21 cellular contexts compared by ENCODE assay signal in the genomic region with DNA sequence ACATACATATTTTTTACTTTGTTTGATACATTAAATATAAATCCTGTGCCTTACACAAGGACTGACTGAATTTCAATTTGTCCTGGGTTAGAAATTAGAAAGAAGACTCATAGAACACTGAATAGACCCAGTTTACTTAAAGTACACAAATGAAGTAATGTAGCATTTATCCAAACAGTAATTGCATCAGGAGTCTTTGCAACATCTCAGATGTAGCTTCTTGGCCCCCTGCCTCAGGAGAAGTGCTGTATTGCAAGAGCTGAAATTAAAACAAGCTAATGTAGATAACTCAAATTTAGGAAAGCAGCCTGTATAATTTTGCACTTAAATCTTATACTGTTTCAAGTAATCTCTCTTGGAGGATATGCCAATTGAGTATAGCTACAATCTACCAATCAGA. TPM values are rescaled to one million over a fixed set of nuclear protein-coding genes. Genes with fewer than 3 reads are reported as not detected.
"Had no signal": no experiment of that assay in that cellular context is flagged by ENCODE, and none has a peak within 500 bp of the region (broad histone marks: within the 10 kb centered on the region; RNA-seq: fewer than 3 reads in every experiment).

No MANE protein-coding gene starts in this region.

- H3K27ac ChIP-seq: neutrophil, spleen had no signal

- H3K4me3 ChIP-seq: lung, spleen had no signal

- H3K27me3 ChIP-seq: neutrophil, spleen had no signal

- H3K9me3 ChIP-seq: neutrophil, spleen had no signal

- DNase-seq: activated CD4-positive, alpha-beta T cell treated with anti-CD3 and anti-CD28 coated beads, Interleukin-2, amount 50 U/mL, for 1 hour; activated CD4-positive, CD25-positive, alpha-beta regulatory T cell; activated naive CD4-positive, alpha-beta T cell treated with anti-CD3 and anti-CD28 coated beads, Interleukin-2, amount 50 U/mL, for 16 hours; activated T-cell treated with anti-CD3 and anti-CD28 coated beads for 4 hours; amygdala; effector CD4-positive, alpha-beta T cell; glutamatergic neuron; immature natural killer cell; left colon; naive thymus-derived CD8-positive, alpha-beta T cell; posterior cingulate gyrus; spleen; stimulated activated CD4-positive, alpha-beta T cell treated with anti-CD3 and anti-CD28 coated beads, Interleukin-2, amount 100 ng/mL, for 24 hours; stimulated activated naive B cell treated with anti-CD40 and anti-IgM and Interleukin-4, amounts not matched to agents 10 μg/mL and 1 μg/mL and 100 μg/mL, for 72 hours; substantia nigra; trophoblast cell had no signal

- ATAC-seq: left colon; naive thymus-derived CD8-positive, alpha-beta T cell; stimulated activated naive B cell treated with anti-CD40 and anti-IgM and Interleukin-4, amounts not matched to agents 10 μg/mL and 1 μg/mL and 100 μg/mL, for 72 hours had no signal

- H3K4me1 ChIP-seq: spleen had no signal

- H3K36me3 ChIP-seq: neutrophil, spleen had no signal

RNA-seq across cellular contexts. Expression of a gene that starts 54.3 kb away (rescaled TPM):
- total RNA-seq: activated CD8-positive, alpha-beta memory T cell treated with anti-CD3 and anti-CD28 coated beads for 36 hours; mononuclear cell; naive thymus-derived CD8-positive, alpha-beta T cell; T-helper 2 cell treated with Interferon-gamma antibody and Interleukin-4, amounts not matched to agents 100 ng/mL and 5 ng/mL, for 36 hours had no signal
